Comparison of ENCODE assay signal across 10 cellular contexts in the genomic region with DNA sequence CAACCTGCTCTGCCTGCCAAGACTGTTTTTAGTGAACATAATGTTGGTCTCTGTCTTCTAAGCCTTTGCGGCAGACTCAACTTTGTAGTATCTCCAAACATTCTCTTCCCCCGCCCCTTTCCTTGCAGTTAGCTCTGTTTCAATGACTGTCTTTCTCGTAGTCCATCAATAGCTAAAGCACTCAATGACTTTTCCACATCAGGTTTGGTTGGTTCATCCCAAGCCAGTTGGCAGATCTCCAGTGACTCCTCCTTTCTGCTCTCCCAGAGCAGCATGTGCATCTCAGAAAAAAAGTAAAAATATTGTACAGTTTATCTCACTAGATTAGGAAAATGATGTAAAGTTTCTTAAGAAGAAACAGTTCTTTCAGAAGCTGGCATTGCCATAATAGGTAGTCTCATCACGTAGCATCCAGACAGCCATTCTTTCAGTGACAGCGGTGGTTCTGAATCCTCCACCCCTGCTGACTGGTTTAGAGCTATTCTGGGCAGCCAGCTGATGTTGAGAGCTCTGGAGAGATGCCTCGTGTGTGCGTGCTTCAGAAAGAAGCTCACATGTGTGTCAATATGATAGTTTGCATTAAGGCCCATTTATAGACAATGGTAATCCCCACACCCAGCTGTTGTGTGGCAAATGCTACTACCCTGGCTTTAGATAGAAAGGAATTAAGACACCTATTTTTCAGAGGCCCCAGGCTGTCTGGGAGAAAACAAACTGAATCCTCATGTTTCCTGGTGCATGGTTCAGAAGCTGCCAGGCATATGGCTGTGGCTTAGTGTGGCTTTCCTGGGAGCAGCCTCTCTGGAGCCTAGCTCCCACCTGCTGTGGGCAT. TPM values are rescaled to one million over a fixed set of nuclear protein-coding genes. Genes with fewer than 3 reads are reported as not detected.
A peak's percentile ranks its signal among the peaks of the same experiment; 100 is the strongest.
DNase-seq lines count a peak whose midpoint lies in the region; ATAC-seq, FAIRE-seq and TF ChIP-seq lines count a peak whose summit lies in the region.
"Had no signal": no experiment of that assay in that cellular context is flagged by ENCODE, and none has a peak within 500 bp of the region (broad histone marks: within the 10 kb centered on the region; RNA-seq: fewer than 3 reads in every experiment).

No MANE protein-coding gene starts in this region.

- peak; percentile 71 for ATAC-seq in HG03095 (IDR thresholded peaks at IDR 0.05; ENCODE audit: unreplicated experiment)
- peak; percentile 30 for ATAC-seq in SK-N-SH treated with all-trans-retinoic acid at 6 μM for 48 hours
- no peak for ATAC-seq in HG02763 (IDR thresholded peaks at IDR 0.05; ENCODE audit: unreplicated experiment)
- no peak for ATAC-seq in GM23338
- ATAC-seq: activated naive CD8-positive, alpha-beta T cell treated with anti-CD3 and anti-CD28 coated beads, Interleukin-2, amount 50 U/mL, for 24 hours had no signal

- H3K4me3 ChIP-seq in keratinocyte (ENCODE audit: control insufficient read depth in 2 of 3, extremely low read depth in 1 of 3, insufficient read depth in 2 of 3, low read depth in 1 of 3, low read length in 3 of 3), result no peak overlapping the region
- no peak overlapping the region for H3K4me3 ChIP-seq in GM23338

- in situ Hi-C loops in GM13976 (cut with MboI; ENCODE audit: low sequenced_read_pairs, unreplicated experiment), result loop anchor here (25.0 kb wide), 1 partner anchor 364 kb away; the partner anchor contains the start of gene RWDD3

- no peaks in the 10 kb centered on the region for H3F3A ChIP-seq in GM23338 (replicated peaks; ENCODE audit: low read depth)

- H3K27me3 Mint-ChIP-seq in GM23338 (ENCODE audit: insufficient read depth, low read depth, poor library complexity), result peaks cover 7% of the 10 kb centered on the region
- H3K27me3 Mint-ChIP-seq: activated naive CD8-positive, alpha-beta T cell treated with anti-CD3 and anti-CD28 coated beads, Interleukin-2, amount 50 U/mL, for 24 hours had no signal

- no peak overlapping the region for H3K9ac ChIP-seq in keratinocyte (ENCODE audit: control insufficient read depth, extremely low read depth, insufficient read depth, low read length)

- H2AFZ ChIP-seq in keratinocyte (ENCODE audit: control insufficient read depth, low read length) (no peak overlapping the region), GM23338 (no peak overlapping the region)

- H3K4me1 ChIP-seq in keratinocyte (ENCODE audit: control insufficient read depth, extremely low read depth, insufficient read depth, low read length), result peaks cover 26% of the 10 kb centered on the region
- H3K4me1 ChIP-seq in GM23338 (ENCODE audit: insufficient read depth), result 0 out of 2 replicates have a peak, but pooled peaks cover 6% of the 10 kb centered on the region
- H3K4me1 ChIP-seq: Caco-2 had no signal

- H3K79me2 ChIP-seq in keratinocyte (ENCODE audit: control insufficient read depth, insufficient read depth, low read length), result no peaks in the 10 kb centered on the region
- H3K79me2 ChIP-seq in GM23338 (replicated peaks; ENCODE audit: insufficient read depth), result no peaks in the 10 kb centered on the region

- peaks cover 11% of the 10 kb centered on the region for H3K9me2 ChIP-seq in GM23338 (ENCODE audit: insufficient read depth)

- no peaks in the 10 kb centered on the region for H3K36me3 ChIP-seq in keratinocyte (ENCODE audit: control insufficient read depth in 2 of 2, extremely low read depth in 1 of 2, insufficient read depth in 2 of 2, low read length in 2 of 2)
- H3K36me3 ChIP-seq in GM23338 (ENCODE audit: insufficient read depth), result no peaks in the 10 kb centered on the region

- peaks cover 7% of the 10 kb centered on the region for H3K4me1 Mint-ChIP-seq in GM23338

- H3K27me3 ChIP-seq in keratinocyte (ENCODE audit: control insufficient read depth, extremely low read depth, insufficient read depth, low read length) (no peaks in the 10 kb centered on the region), GM23338 (ENCODE audit: insufficient read depth) (no peaks in the 10 kb centered on the region)

- no peak overlapping the region for H3K4me3 Mint-ChIP-seq in GM23338
- H3K4me3 Mint-ChIP-seq: activated naive CD8-positive, alpha-beta T cell treated with anti-CD3 and anti-CD28 coated beads, Interleukin-2, amount 50 U/mL, for 24 hours had no signal

- no peaks in the 10 kb centered on the region for H4K20me1 ChIP-seq in keratinocyte (ENCODE audit: control insufficient read depth, extremely low read depth, insufficient read depth, low read length)
- no peaks in the 10 kb centered on the region for H4K20me1 ChIP-seq in GM23338 (replicated peaks; ENCODE audit: insufficient read depth)

- H3K27ac ChIP-seq in keratinocyte (ENCODE audit: control insufficient read depth, insufficient read depth, low read length) (no peak overlapping the region), GM23338 (ENCODE audit: low read depth) (no peak overlapping the region)

- peak; percentile 82 for DNase-seq in DMS153 (lab: John Stamatoyannopoulos, UW)
- no peak for DNase-seq in keratinocyte (ENCODE audit: low read depth, low spot score)
- no peak for DNase-seq in COLO829 (ENCODE audit: low spot score)
- no peak for DNase-seq in GM13976 (ENCODE audit: low spot score)
- no peak for DNase-seq in GM23338 (ENCODE audit: low spot score)
- DNase-seq: activated naive CD8-positive, alpha-beta T cell treated with anti-CD3 and anti-CD28 coated beads, Interleukin-2, amount 50 U/mL, for 24 hours; Caco-2 had no signal

- dilution Hi-C loops in keratinocyte (cut with MboI; ENCODE audit: extremely low pct_ligation_motif_present, low sequenced_read_pairs), result no loop called here

- no peaks in the 10 kb centered on the region for H3K9me3 Mint-ChIP-seq in GM23338
- H3K9me3 Mint-ChIP-seq: activated naive CD8-positive, alpha-beta T cell treated with anti-CD3 and anti-CD28 coated beads, Interleukin-2, amount 50 U/mL, for 24 hours had no signal

- no peaks in the 10 kb centered on the region; the same call in 2 of the 3 replicates for H3K36me3 Mint-ChIP-seq in GM23338 (ENCODE audit: low read depth)

- no peak overlapping the region for H3K27ac Mint-ChIP-seq in GM23338
- H3K27ac Mint-ChIP-seq: activated naive CD8-positive, alpha-beta T cell treated with anti-CD3 and anti-CD28 coated beads, Interleukin-2, amount 50 U/mL, for 24 hours had no signal

- no peaks in the 10 kb centered on the region for H3K9me1 ChIP-seq in keratinocyte (ENCODE audit: control insufficient read depth, extremely low read depth, insufficient read depth, low read length)

- FAIRE-seq in keratinocyte (lab: Jason Lieb, UNC), result peak; percentile 86

- H3K4me2 ChIP-seq in keratinocyte (ENCODE audit: control insufficient read depth, extremely low read depth, insufficient read depth, low read depth, low read length) (no peak overlapping the region), GM23338 (no peak overlapping the region)

- H3K9me3 ChIP-seq in keratinocyte (ENCODE audit: control insufficient read depth, low read depth, low read length), result no peaks in the 10 kb centered on the region
- H3K9me3 ChIP-seq: Caco-2 had no signal

- no peak for TF ChIP-seq CTCF in keratinocyte (optimal IDR thresholded peaks at IDR 0.05 in 1 of 3, IDR thresholded peaks at IDR 0.05 in 1 of 3, conservative IDR thresholded peaks at IDR 0.05 in 1 of 3; ENCODE audit: extremely low read depth in 1 of 3, insufficient read depth in 2 of 3, low read length in 3 of 3)
- no peak for TF ChIP-seq CTCF in GM13976 (IDR thresholded peaks at IDR 0.05; ENCODE audit: borderline replicate concordance, control extremely low read depth, extremely low read depth, insufficient read depth, missing control alignments)
- TF ChIP-seq CTCF in GM23338 (conservative IDR thresholded peaks at IDR 0.05; ENCODE audit: low read depth in 2 of 2), result no peak

TF ChIP-seq in GM23338, 12 proteins besides CTCF, POLR2A, EP300 and RAD21 (continues in another document):
- no peak for TF ChIP-seq JUNB (IDR thresholded peaks at IDR 0.05; ENCODE audit: unreplicated experiment)
- no peak for TF ChIP-seq EZH2phosphoT487 (IDR thresholded peaks at IDR 0.05; ENCODE audit: unreplicated experiment)
- no peak for TF ChIP-seq POLR2AphosphoS5 (IDR thresholded peaks at IDR 0.05; ENCODE audit: low read depth)
- TF ChIP-seq, protein P1, sequence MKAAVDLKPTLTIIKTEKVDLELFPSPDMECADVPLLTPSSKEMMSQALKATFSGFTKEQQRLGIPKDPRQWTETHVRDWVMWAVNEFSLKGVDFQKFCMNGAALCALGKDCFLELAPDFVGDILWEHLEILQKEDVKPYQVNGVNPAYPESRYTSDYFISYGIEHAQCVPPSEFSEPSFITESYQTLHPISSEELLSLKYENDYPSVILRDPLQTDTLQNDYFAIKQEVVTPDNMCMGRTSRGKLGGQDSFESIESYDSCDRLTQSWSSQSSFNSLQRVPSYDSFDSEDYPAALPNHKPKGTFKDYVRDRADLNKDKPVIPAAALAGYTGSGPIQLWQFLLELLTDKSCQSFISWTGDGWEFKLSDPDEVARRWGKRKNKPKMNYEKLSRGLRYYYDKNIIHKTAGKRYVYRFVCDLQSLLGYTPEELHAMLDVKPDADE (IDR thresholded peaks at IDR 0.05), result no peak
- TF ChIP-seq ZNF331 (CRISPR knock-in tag; IDR thresholded peaks at IDR 0.05; ENCODE audit: low read depth), result no peak
- no peak for TF ChIP-seq ZNF114 (CRISPR knock-in tag; IDR thresholded peaks at IDR 0.05)

RNA-seq across cellular contexts. Expression of gene CNN3, which starts 53.2 kb away (rescaled TPM):
- polyA plus RNA-seq in keratinocyte (54.7 to 162 TPM (median 119 TPM) in 3 replicates), GM23338 (2016; fragmentation: Nextera tagmentation; extraction: Ambion mirVana) (270 and 312 TPM in 2 replicates)
- polyA plus RNA-seq in keratinocyte (2011; ENCODE audit: low read depth), result 41.5 TPM
- polyA plus RNA-seq in keratinocyte (2011; cell fraction: cytosol; rRNA removed), result 66.6 and 121 TPM in 2 replicates
- 60.1 and 70.8 TPM in 2 replicates for polyA plus RNA-seq in keratinocyte (2011; cell fraction: nucleus; rRNA removed)
- polyA plus RNA-seq in keratinocyte (2012; ENCODE audit: low replicate concordance), result 27.8 and 161 TPM in 2 replicates
- polyA minus RNA-seq in keratinocyte, result 50.9 to 169 TPM (median 73.8 TPM) in 3 replicates
- 65.2 TPM for polyA minus RNA-seq in keratinocyte (2011; cell fraction: cytosol; rRNA and poly(A)+ RNA removed)
- polyA minus RNA-seq in keratinocyte (2011; cell fraction: nucleus; rRNA and poly(A)+ RNA removed), result 25.5 and 44.4 TPM in 2 replicates
- 220 and 247 TPM in 2 replicates for total RNA-seq in GM23338 (2014; rRNA removed; shearing (Covaris generic))

RNA-seq across cellular contexts. Expression of gene SLC44A3, which starts 53.6 kb away (rescaled TPM):
- polyA plus RNA-seq in keratinocyte (5.3 to 8.9 TPM (median 7.3 TPM) in 3 replicates), GM23338 (2016; fragmentation: Nextera tagmentation; extraction: Ambion mirVana) (4.0 and 4.5 TPM in 2 replicates)
- polyA plus RNA-seq in keratinocyte (2011; ENCODE audit: low read depth), result 2.1 TPM
- 6.9 and 11.4 TPM in 2 replicates for polyA plus RNA-seq in keratinocyte (2011; cell fraction: cytosol; rRNA removed)
- 10.2 and 11.9 TPM in 2 replicates for polyA plus RNA-seq in keratinocyte (2011; cell fraction: nucleus; rRNA removed)
- polyA plus RNA-seq in keratinocyte (2012; ENCODE audit: low replicate concordance), result 4.0 and 4.7 TPM in 2 replicates
- polyA minus RNA-seq in keratinocyte, result 7.3 to 17.7 TPM (median 8.7 TPM) in 3 replicates
- polyA minus RNA-seq in keratinocyte (2011; cell fraction: cytosol; rRNA and poly(A)+ RNA removed), result 7.1 TPM
- polyA minus RNA-seq in keratinocyte (2011; cell fraction: nucleus; rRNA and poly(A)+ RNA removed), result 5.4 and 6.7 TPM in 2 replicates
- 2.9 and 6.8 TPM in 2 replicates for total RNA-seq in GM23338 (2014; rRNA removed; shearing (Covaris generic))

Comparison
In these comparisons a context has a peak if more than half of its experiments do, and no peak if none do; other contexts are left out.
1. ATAC-seq: peak in HG03095 (single experiment) and SK-N-SH treated with all-trans-retinoic acid at 6 μM for 48 hours (single experiment); none in HG02763 (single experiment) and GM23338 (single experiment).